In genomic region chr4:97560009-97560408, GRCh38 we compare ENCODE assay signal across 6 cellular contexts.
"Had no signal": no experiment of that assay in that cellular context is flagged by ENCODE, and none has a peak within 500 bp of the region (broad histone marks: within the 10 kb centered on the region; RNA-seq: fewer than 3 reads in every experiment).

No MANE protein-coding gene starts in this region.

- H3K27ac ChIP-seq: HL-60 had no signal

- ATAC-seq: K562 had no signal

- DNase-seq: IMR-90, KBM-7, KG1 had no signal

- FAIRE-seq: HTR-8/SVneo, K562 had no signal

- H3K4me3 ChIP-seq: K562 had no signal
